ENCODE assay signal across 8 cellular contexts in genomic region chr15:61051570-61052031, GRCh38.
A peak's percentile ranks its signal among the peaks of the same experiment; 100 is the strongest.
DNase-seq lines count a peak whose midpoint lies in the region; ATAC-seq and TF ChIP-seq lines count a peak whose summit lies in the region.

No MANE protein-coding gene starts in this region.

- H3K9me2 ChIP-seq in PC-3 (replicated peaks; ENCODE audit: low read length): no peaks in the 10 kb centered on the region

- H3K27me3 Mint-ChIP-seq in activated T-cell treated with anti-CD3 and anti-CD28 coated beads, Interleukin-2, amount 50 U/mL, for 4 hours (ENCODE audit: low read depth): peaks cover 11% of the 10 kb centered on the region
- H3K27me3 Mint-ChIP-seq in CD4-positive, alpha-beta T cell: peaks cover 9% of the 10 kb centered on the region

- H3K9ac ChIP-seq in PC-3 (ENCODE audit: low read length): no peak overlapping the region

- no peak overlapping the region for H2AFZ ChIP-seq in PC-3 (ENCODE audit: low read length)

- CTCF ChIA-PET in PC-3 (lab: Charles Lee): no interaction called here
- CTCF ChIA-PET in CD4-positive, alpha-beta T cell (lab: Charles Lee): interaction anchor here (1.0 kb wide), 1 partner anchor 18 kb away, joined by 3 read pairs; no protein-coding TSS in a partner anchor

- H3K9me3 Mint-ChIP-seq in activated T-cell treated with anti-CD3 and anti-CD28 coated beads, Interleukin-2, amount 50 U/mL, for 4 hours: no peaks in the 10 kb centered on the region
- no peaks in the 10 kb centered on the region for H3K9me3 Mint-ChIP-seq in CD4-positive, alpha-beta T cell

- BruUV-seq in PC-3 (replicated peaks; lab: Mats Ljungman, UMichigan): no TSS peak

- H3K36me3 Mint-ChIP-seq in activated T-cell treated with anti-CD3 and anti-CD28 coated beads, Interleukin-2, amount 50 U/mL, for 4 hours (ENCODE audit: insufficient read depth): no peaks in the 10 kb centered on the region
- H3K36me3 Mint-ChIP-seq in CD4-positive, alpha-beta T cell (ENCODE audit: low read depth): no peaks in the 10 kb centered on the region

- H3K27me3 ChIP-seq in PC-3 (ENCODE audit: low read length): peaks cover 28% of the 10 kb centered on the region
- H3K27me3 ChIP-seq in CD4-positive, alpha-beta T cell (ENCODE audit: control insufficient read depth, insufficient read depth, low read length): no peaks in the 10 kb centered on the region

- no peak overlapping the region for H3K4me3 ChIP-seq in PC-3 (ENCODE audit: low read length)

- H3K27ac ChIP-seq in PC-3 (ENCODE audit: low read length): no peak overlapping the region
- no peak overlapping the region for H3K27ac ChIP-seq in CD4-positive, alpha-beta T cell (ENCODE audit: low read depth, low read length)

- no peaks in the 10 kb centered on the region for H3K36me3 ChIP-seq in PC-3 (ENCODE audit: low read depth, low read length)

- H3K4me2 ChIP-seq in PC-3 (ENCODE audit: low read length): no peak overlapping the region

- DNase-seq in PC-3: peak; percentile 20
- DNase-seq in fibroblast of gingiva (ENCODE audit: low read depth): peak; percentile 77
- DNase-seq in nucleus accumbens (lab: John Stamatoyannopoulos, UW): peak in 40 of 56 donors; percentile 5 to 65 (median 35)
- DNase-seq in activated effector memory CD4-positive, alpha-beta T cell treated with Interleukin-2 at 50 U/mL for 16 hours: no peak
- no peak for DNase-seq in activated T-cell treated with anti-CD3 and anti-CD28 coated beads, Interleukin-2, amount 50 U/mL, for 4 hours
- no peak for DNase-seq in CD4-positive, alpha-beta T cell

- POLR2A ChIA-PET in PC-3 (lab: Charles Lee; ENCODE audit: unreplicated experiment): no interaction called here
- POLR2A ChIA-PET in CD4-positive, alpha-beta T cell (lab: Charles Lee): no interaction called here

- no peak overlapping the region for H3K27ac Mint-ChIP-seq in CD4-positive, alpha-beta T cell

- no peak overlapping the region for H3K4me3 Mint-ChIP-seq in activated T-cell treated with anti-CD3 and anti-CD28 coated beads, Interleukin-2, amount 50 U/mL, for 4 hours
- H3K4me3 Mint-ChIP-seq in CD4-positive, alpha-beta T cell: no peak overlapping the region

- H3K9me3 ChIP-seq in PC-3 (ENCODE audit: low read length): no peaks in the 10 kb centered on the region
- H3K9me3 ChIP-seq in CD4-positive, alpha-beta T cell (ENCODE audit: control insufficient read depth, low read length): no peaks in the 10 kb centered on the region

- TF ChIP-seq CTCF in GM12873 (IDR thresholded peaks at IDR 0.05; ENCODE audit: insufficient read depth, low read depth, low read length, missing control alignments) (peak; percentile 16), PC-3 (conservative IDR thresholded peaks at IDR 0.05; ENCODE audit: low read depth, low read length) (peak; percentile 60)
- TF ChIP-seq CTCF in CD4-positive, alpha-beta T cell (IDR thresholded peaks at IDR 0.05): no peak

- H3K4me1 Mint-ChIP-seq in activated T-cell treated with anti-CD3 and anti-CD28 coated beads, Interleukin-2, amount 50 U/mL, for 4 hours (ENCODE audit: low read depth): no peaks in the 10 kb centered on the region
- no peaks in the 10 kb centered on the region for H3K4me1 Mint-ChIP-seq in CD4-positive, alpha-beta T cell (ENCODE audit: low read depth)

- ATAC-seq in PC-3 (peak; percentile 48), HG02571 (IDR thresholded peaks at IDR 0.05; ENCODE audit: unreplicated experiment) (no peak)
- ATAC-seq in activated T-cell treated with anti-CD3 and anti-CD28 coated beads, Interleukin-2, amount 50 U/mL, for 4 hours: no peak
- no peak for ATAC-seq in CD4-positive, alpha-beta T cell (ENCODE audit: poor library complexity)

- H3F3A ChIP-seq in PC-3 (ENCODE audit: low read length, unreplicated experiment): no peaks in the 10 kb centered on the region

- intact Hi-C loops in PC-3 (cut with micrococcal nuclease): loop anchor here (2.0 kb wide), 1 partner anchor 467 kb away; no protein-coding TSS in a partner anchor
- intact Hi-C loops in CD4-positive, alpha-beta T cell (cut with DNase I, micrococcal nuclease): no loop called here

- H3K4me1 ChIP-seq in PC-3 (ENCODE audit: insufficient read depth, low read length): peaks cover 16% of the 10 kb centered on the region

- no peaks in the 10 kb centered on the region for H4K20me1 ChIP-seq in PC-3 (ENCODE audit: low read length)

- no peaks in the 10 kb centered on the region for H3K79me2 ChIP-seq in PC-3 (ENCODE audit: low read length)

Comparison
In these comparisons a context has a peak if more than half of its experiments do, and no peak if none do; other contexts are left out.
1. DNase-seq: peak in PC-3 (single experiment), fibroblast of gingiva (single experiment) and nucleus accumbens (40 of 56); none in activated effector memory CD4-positive, alpha-beta T cell treated with Interleukin-2 at 50 U/mL for 16 hours (single experiment), activated T-cell treated with anti-CD3 and anti-CD28 coated beads, Interleukin-2, amount 50 U/mL, for 4 hours (single experiment) and CD4-positive, alpha-beta T cell (0 of 10).